Comparison of ENCODE assay signal across 9 cellular contexts in the genomic region with DNA sequence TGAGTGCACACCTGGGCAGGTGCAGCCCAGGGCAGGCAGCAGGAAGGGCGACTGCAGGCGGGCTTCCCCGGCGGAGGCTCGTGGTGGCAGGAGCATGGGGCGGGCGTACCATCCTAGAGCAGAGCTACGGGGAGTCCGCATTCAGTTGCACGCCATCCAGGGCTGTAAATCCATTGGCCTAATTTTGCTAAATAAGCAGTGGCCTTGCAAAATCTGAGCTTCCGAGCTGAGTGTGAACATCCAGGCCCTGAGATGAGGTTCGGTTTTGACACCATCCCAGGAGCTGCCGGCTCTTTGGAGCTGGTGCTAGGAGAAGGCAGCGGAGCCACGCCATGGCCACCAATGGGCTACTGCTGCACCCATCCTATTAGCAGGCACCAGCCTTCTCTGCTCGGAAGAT.
"Had no signal": no experiment of that assay in that cellular context is flagged by ENCODE, and none has a peak within 500 bp of the region (broad histone marks: within the 10 kb centered on the region; RNA-seq: fewer than 3 reads in every experiment).

No MANE protein-coding gene starts in this region.

- H3K9me3 ChIP-seq: HAP-1 had no signal

- H3K4me3 ChIP-seq: GM23338, HAP-1 had no signal

- H3K4me2 ChIP-seq: GM23338, KMS-11 had no signal

- DNase-seq: H7, HFFc6, KBM-7 had no signal

- H3K36me3 ChIP-seq: HAP-1 had no signal

- H3K27ac ChIP-seq: HL-60, KMS-11 had no signal

- H2AFZ ChIP-seq: GM23338 had no signal

- ATAC-seq: GM23338, HCT116, HepG2 had no signal

- H3K9ac ChIP-seq: KMS-11 had no signal

- H3K4me1 ChIP-seq: HAP-1 had no signal
